35 cellular contexts compared by ENCODE assay signal in the genomic region with DNA sequence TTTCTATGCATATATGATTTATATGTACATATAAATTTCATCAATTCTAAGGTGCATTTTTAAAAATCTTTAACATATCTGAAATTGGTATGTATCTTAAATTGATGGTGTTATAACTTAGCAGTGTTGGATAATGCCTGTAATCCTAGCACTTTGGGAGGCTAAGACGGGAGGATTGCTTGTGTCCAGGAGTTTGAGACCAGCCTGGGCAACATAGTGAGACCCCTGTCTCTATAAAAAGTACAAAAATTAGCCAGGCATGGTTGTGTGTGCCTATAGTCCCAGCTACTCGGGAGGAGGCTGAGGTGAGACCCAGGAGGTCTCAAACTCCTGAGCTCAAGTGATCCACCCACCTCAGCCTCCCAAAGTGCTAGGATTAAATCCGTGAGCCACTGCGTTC. TPM values are rescaled to one million over a fixed set of nuclear protein-coding genes. Genes with fewer than 3 reads are reported as not detected.
"Had no signal": no experiment of that assay in that cellular context is flagged by ENCODE, and none has a peak within 500 bp of the region (broad histone marks: within the 10 kb centered on the region; RNA-seq: fewer than 3 reads in every experiment).

No MANE protein-coding gene starts in this region.

- H3K4me3 Mint-ChIP-seq: activated B cell treated with CpG ODN at 0.5 μM for 24 hours; activated CD8-positive, alpha-beta T cell treated with anti-CD3 and anti-CD28 coated beads for 36 hours; activated naive CD4-positive, alpha-beta T cell treated with anti-CD3 and anti-CD28 coated beads, Interleukin-2, amount 10 ng/mL, durations not matched to agents 7 days and 5 days; activated naive CD8-positive, alpha-beta T cell treated with anti-CD3 and anti-CD28 coated beads, Interleukin-2, amount 10 ng/mL, durations not matched to agents 7 days and 5 days; brain; dendritic cell treated with granulocyte-macrophage colony-stimulating factor and Interleukin-4, amounts not matched to agents 40 ng/mL and 50 ng/mL, for 4 days; T-helper 17 cell; T-helper 2 cell treated with Interferon-gamma antibody and Interleukin-4, amounts not matched to agents 5 μg/mL and 100 μg/mL, for 36 hours had no signal

- H3K36me3 Mint-ChIP-seq: activated naive CD4-positive, alpha-beta T cell treated with anti-CD3 and anti-CD28 coated beads, Interleukin-2, amount 10 ng/mL, durations not matched to agents 7 days and 5 days; activated naive CD4-positive, alpha-beta T cell treated with anti-CD3 and anti-CD28 coated beads, Interleukin-2, amount 50 U/mL, for 72 hours; brain had no signal

- H3K4me1 ChIP-seq: ascending aorta, breast epithelium, colonic mucosa, gastroesophageal sphincter had no signal

- H3K4me3 ChIP-seq: ascending aorta, breast epithelium, cardiac muscle cell, colonic mucosa, dorsolateral prefrontal cortex, esophagus muscularis mucosa, gastroesophageal sphincter, heart right ventricle had no signal

- H3K27me3 ChIP-seq: ascending aorta, breast epithelium, colonic mucosa, foreskin keratinocyte had no signal

- H3K27me3 Mint-ChIP-seq: activated B cell treated with CpG ODN at 0.5 μM for 24 hours; activated CD8-positive, alpha-beta T cell treated with anti-CD3 and anti-CD28 coated beads for 36 hours; dendritic cell treated with granulocyte-macrophage colony-stimulating factor and Interleukin-4, amounts not matched to agents 40 ng/mL and 50 ng/mL, for 4 days; T-helper 17 cell had no signal

- DNase-seq: activated B cell treated with CpG ODN at 0.5 μM for 24 hours; activated CD4-positive, alpha-beta T cell treated with anti-CD3 and anti-CD28 coated beads for 48 hours; activated CD4-positive, alpha-beta T cell treated with anti-CD3 and anti-CD28 coated beads, Interleukin-2, amount 50 U/mL, for 1 hour; activated CD4-positive, alpha-beta T cell treated with anti-CD3 and anti-CD28 coated beads, Interleukin-2, amount 50 U/mL, for 48 hours; activated CD8-positive, alpha-beta T cell treated with anti-CD3 and anti-CD28 coated beads for 36 hours; activated gamma-delta T cell; activated naive CD4-positive, alpha-beta T cell; activated naive CD4-positive, alpha-beta T cell treated with anti-CD3 and anti-CD28 coated beads, Interleukin-2, amount 10 ng/mL, durations not matched to agents 7 days and 5 days; activated naive CD8-positive, alpha-beta T cell treated with anti-CD3 and anti-CD28 coated beads, Interleukin-2, amount 10 ng/mL, durations not matched to agents 7 days and 5 days; activated T-cell treated with anti-CD3 and anti-CD28 coated beads, Interleukin-2, amount 50 U/mL, for 1 hour; activated T-cell treated with anti-CD3 and anti-CD28 coated beads, Interleukin-2, amount 50 U/mL, for 48 hours; central memory CD4-positive, alpha-beta T cell; cerebellar nuclear complex; colonic mucosa; effector memory CD4-positive, alpha-beta T cell; erythroblast; foreskin keratinocyte; heart right ventricle; T-helper 1 cell; T-helper 17 cell; T1000; WERI-Rb-1 had no signal

- H3K27ac ChIP-seq: ascending aorta, breast epithelium, cardiac muscle cell, colonic mucosa, esophagus muscularis mucosa, foreskin keratinocyte, gastroesophageal sphincter, heart right ventricle, WERI-Rb-1 had no signal

- H3K9me3 Mint-ChIP-seq: activated B cell treated with CpG ODN at 0.5 μM for 24 hours; activated CD8-positive, alpha-beta T cell treated with anti-CD3 and anti-CD28 coated beads for 36 hours; activated naive CD4-positive, alpha-beta T cell treated with anti-CD3 and anti-CD28 coated beads, Interleukin-2, amount 10 ng/mL, durations not matched to agents 7 days and 5 days; activated naive CD4-positive, alpha-beta T cell treated with anti-CD3 and anti-CD28 coated beads, Interleukin-2, amount 50 U/mL, for 72 hours; activated naive CD8-positive, alpha-beta T cell treated with anti-CD3 and anti-CD28 coated beads, Interleukin-2, amount 10 ng/mL, durations not matched to agents 7 days and 5 days; dendritic cell treated with granulocyte-macrophage colony-stimulating factor and Interleukin-4, amounts not matched to agents 40 ng/mL and 50 ng/mL, for 4 days; T-helper 2 cell treated with Interferon-gamma antibody and Interleukin-4, amounts not matched to agents 5 μg/mL and 100 μg/mL, for 36 hours had no signal

- H3K36me3 ChIP-seq: ascending aorta, breast epithelium, cardiac muscle cell, colonic mucosa, esophagus muscularis mucosa, gastroesophageal sphincter, heart right ventricle, WERI-Rb-1 had no signal

- H3K27ac Mint-ChIP-seq: activated B cell treated with CpG ODN at 0.5 μM for 24 hours; activated CD8-positive, alpha-beta T cell treated with anti-CD3 and anti-CD28 coated beads for 36 hours; activated naive CD4-positive, alpha-beta T cell treated with anti-CD3 and anti-CD28 coated beads, Interleukin-2, amount 10 ng/mL, durations not matched to agents 7 days and 5 days; activated naive CD4-positive, alpha-beta T cell treated with anti-CD3 and anti-CD28 coated beads, Interleukin-2, amount 50 U/mL, for 72 hours; activated naive CD8-positive, alpha-beta T cell treated with anti-CD3 and anti-CD28 coated beads, Interleukin-2, amount 10 ng/mL, durations not matched to agents 7 days and 5 days; brain; dendritic cell treated with granulocyte-macrophage colony-stimulating factor and Interleukin-4, amounts not matched to agents 40 ng/mL and 50 ng/mL, for 4 days; T-helper 17 cell; T-helper 2 cell treated with Interferon-gamma antibody and Interleukin-4, amounts not matched to agents 5 μg/mL and 100 μg/mL, for 36 hours had no signal

- ATAC-seq: activated CD4-positive, CD25-positive, alpha-beta regulatory T cell treated with anti-CD3 and anti-CD28 coated beads, Interleukin-2, amount 50 U/mL, for 24 hours; activated CD8-positive, alpha-beta T cell treated with anti-CD3 and anti-CD28 coated beads for 36 hours; activated naive CD4-positive, alpha-beta T cell treated with anti-CD3 and anti-CD28 coated beads, Interleukin-2, amount 50 U/mL, for 72 hours; foreskin keratinocyte; gastroesophageal sphincter; heart right ventricle; T-helper 17 cell had no signal

- H3K9me3 ChIP-seq: ascending aorta, breast epithelium, colonic mucosa, esophagus muscularis mucosa, gastroesophageal sphincter, heart right ventricle had no signal

RNA-seq across cellular contexts. Expression of a gene that starts 27.0 kb away (rescaled TPM):
- total RNA-seq: ascending aorta had no signal

RNA-seq across cellular contexts. Expression of a gene that starts 51.2 kb away (rescaled TPM):
- total RNA-seq: activated B cell treated with CpG ODN at 0.5 μM for 24 hours; activated CD8-positive, alpha-beta memory T cell treated with anti-CD3 and anti-CD28 coated beads for 36 hours; activated naive CD4-positive, alpha-beta T cell treated with anti-CD3 and anti-CD28 coated beads, Interleukin-2, amount 50 U/mL, for 72 hours; activated naive CD8-positive, alpha-beta T cell treated with anti-CD3 and anti-CD28 coated beads, Interleukin-2, amount 10 ng/mL, durations not matched to agents 7 days and 5 days; ascending aorta; breast epithelium; cardiac muscle cell; colonic mucosa; esophagus muscularis mucosa; foreskin keratinocyte; gastroesophageal sphincter; glomerular endothelial cell; heart right ventricle had no signal
- polyA plus RNA-seq: cardiac muscle cell, foreskin keratinocyte, heart right ventricle had no signal
